1 cellular context compared by ENCODE assay signal in the genomic region with DNA sequence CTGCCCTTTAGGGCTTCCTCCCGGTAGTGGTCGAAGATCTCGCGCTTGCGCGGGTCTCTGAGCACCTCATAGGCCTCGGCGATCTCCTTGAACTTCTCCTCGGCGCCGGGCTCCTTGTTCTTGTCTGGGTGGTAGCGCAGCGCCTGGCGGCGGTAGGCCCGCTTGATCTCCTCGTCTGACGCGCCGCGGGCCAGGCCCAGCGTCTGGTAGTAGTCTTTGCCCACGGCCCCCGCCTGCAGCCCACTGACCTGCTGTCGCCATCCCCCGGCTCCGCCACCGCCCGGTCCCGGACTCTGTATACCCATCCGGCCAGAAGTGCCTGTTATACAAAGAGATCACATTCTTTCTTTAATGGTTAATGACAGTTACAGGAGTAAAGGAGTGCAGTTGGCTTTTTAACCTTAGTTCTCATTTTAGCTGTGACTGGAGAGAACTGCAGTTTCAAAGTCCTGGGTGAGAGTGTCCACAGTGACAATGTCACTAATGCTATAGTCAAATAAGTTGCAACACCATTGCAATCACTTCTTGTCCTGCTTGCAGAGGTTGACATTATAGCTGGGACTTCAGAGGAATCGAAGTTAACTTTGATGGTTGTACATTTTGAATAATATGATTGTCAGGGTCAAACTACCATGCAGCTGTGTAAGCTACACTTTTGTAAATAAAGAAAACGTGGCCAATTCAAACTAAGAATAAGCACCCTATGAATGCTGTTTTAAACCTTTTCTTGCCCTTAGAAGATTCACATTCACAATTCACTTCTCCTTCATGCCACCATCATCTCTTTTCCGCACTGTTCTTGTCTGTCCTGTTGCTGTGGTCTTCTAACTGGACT.
TF ChIP-seq lines count a peak whose summit lies in the region.

No MANE protein-coding gene starts in this region.

TF ChIP-seq in HepG2, 621 proteins besides CTCF, POLR2A, EP300 and RAD21 (continued from another document and continues in another):
- peak; percentile 78; the same call in 1 of the 2 replicates for TF ChIP-seq ZNF644 (CRISPR knock-in tag; IDR thresholded peaks at IDR 0.05; ENCODE audit: low read depth)
- no peak for TF ChIP-seq ZSCAN12 (CRISPR knock-in tag; IDR thresholded peaks at IDR 0.05)
- TF ChIP-seq, protein P1, sequence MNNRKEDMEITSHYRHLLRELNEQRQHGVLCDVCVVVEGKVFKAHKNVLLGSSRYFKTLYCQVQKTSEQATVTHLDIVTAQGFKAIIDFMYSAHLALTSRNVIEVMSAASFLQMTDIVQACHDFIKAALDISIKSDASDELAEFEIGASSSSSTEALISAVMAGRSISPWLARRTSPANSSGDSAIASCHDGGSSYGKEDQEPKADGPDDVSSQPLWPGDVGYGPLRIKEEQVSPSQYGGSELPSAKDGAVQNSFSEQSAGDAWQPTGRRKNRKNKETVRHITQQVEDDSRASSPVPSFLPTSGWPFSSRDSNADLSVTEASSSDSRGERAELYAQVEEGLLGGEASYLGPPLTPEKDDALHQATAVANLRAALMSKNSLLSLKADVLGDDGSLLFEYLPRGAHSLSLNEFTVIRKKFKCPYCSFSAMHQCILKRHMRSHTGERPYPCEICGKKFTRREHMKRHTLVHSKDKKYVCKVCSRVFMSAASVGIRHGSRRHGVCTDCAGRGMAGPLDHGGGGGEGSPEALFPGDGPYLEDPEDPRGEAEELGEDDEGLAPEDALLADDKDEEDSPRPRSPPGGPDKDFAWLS (CRISPR knock-in tag; IDR thresholded peaks at IDR 0.05; ENCODE audit: borderline replicate concordance), result no peak
- no peak for TF ChIP-seq ZNF296 (CRISPR knock-in tag; conservative IDR thresholded peaks at IDR 0.05)
- peak; percentile 54; the same call in 1 of the 2 replicates for TF ChIP-seq ZNF430 (CRISPR knock-in tag; IDR thresholded peaks at IDR 0.05)
- TF ChIP-seq, protein P2, sequence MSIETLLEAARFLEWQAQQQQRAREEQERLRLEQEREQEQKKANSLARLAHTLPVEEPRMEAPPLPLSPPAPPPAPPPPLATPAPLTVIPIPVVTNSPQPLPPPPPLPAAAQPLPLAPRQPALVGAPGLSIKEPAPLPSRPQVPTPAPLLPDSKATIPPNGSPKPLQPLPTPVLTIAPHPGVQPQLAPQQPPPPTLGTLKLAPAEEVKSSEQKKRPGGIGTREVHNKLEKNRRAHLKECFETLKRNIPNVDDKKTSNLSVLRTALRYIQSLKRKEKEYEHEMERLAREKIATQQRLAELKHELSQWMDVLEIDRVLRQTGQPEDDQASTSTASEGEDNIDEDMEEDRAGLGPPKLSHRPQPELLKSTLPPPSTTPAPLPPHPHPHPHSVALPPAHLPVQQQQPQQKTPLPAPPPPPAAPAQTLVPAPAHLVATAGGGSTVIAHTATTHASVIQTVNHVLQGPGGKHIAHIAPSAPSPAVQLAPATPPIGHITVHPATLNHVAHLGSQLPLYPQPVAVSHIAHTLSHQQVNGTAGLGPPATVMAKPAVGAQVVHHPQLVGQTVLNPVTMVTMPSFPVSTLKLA (IDR thresholded peaks at IDR 0.05), result peak; percentile 73
- TF ChIP-seq CCDC6 (CRISPR knock-in tag; IDR thresholded peaks at IDR 0.05), result no peak
- TF ChIP-seq, protein P3, sequence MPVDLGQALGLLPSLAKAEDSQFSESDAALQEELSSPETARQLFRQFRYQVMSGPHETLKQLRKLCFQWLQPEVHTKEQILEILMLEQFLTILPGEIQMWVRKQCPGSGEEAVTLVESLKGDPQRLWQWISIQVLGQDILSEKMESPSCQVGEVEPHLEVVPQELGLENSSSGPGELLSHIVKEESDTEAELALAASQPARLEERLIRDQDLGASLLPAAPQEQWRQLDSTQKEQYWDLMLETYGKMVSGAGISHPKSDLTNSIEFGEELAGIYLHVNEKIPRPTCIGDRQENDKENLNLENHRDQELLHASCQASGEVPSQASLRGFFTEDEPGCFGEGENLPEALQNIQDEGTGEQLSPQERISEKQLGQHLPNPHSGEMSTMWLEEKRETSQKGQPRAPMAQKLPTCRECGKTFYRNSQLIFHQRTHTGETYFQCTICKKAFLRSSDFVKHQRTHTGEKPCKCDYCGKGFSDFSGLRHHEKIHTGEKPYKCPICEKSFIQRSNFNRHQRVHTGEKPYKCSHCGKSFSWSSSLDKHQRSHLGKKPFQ (CRISPR knock-in tag; IDR thresholded peaks at IDR 0.05; ENCODE audit: insufficient replicate concordance), result no peak
- TF ChIP-seq SYNCRIP (IDR thresholded peaks at IDR 0.05; ENCODE audit: insufficient read depth, low read depth, low read length), result no peak
- TF ChIP-seq RARA (CRISPR knock-in tag; IDR thresholded peaks at IDR 0.05), result peak; percentile 93
- TF ChIP-seq, protein P4, sequence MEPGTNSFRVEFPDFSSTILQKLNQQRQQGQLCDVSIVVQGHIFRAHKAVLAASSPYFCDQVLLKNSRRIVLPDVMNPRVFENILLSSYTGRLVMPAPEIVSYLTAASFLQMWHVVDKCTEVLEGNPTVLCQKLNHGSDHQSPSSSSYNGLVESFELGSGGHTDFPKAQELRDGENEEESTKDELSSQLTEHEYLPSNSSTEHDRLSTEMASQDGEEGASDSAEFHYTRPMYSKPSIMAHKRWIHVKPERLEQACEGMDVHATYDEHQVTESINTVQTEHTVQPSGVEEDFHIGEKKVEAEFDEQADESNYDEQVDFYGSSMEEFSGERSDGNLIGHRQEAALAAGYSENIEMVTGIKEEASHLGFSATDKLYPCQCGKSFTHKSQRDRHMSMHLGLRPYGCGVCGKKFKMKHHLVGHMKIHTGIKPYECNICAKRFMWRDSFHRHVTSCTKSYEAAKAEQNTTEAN (CRISPR knock-in tag; conservative IDR thresholded peaks at IDR 0.05), result peak; percentile 87
- peak; percentile 82 for TF ChIP-seq IRF2 (CRISPR knock-in tag; IDR thresholded peaks at IDR 0.05)
- TF ChIP-seq FOXJ3 (CRISPR knock-in tag; IDR thresholded peaks at IDR 0.05; ENCODE audit: borderline replicate concordance), result peak; percentile 81; the same call in 1 of the 2 replicates
- TF ChIP-seq KLF16 (CRISPR knock-in tag; IDR thresholded peaks at IDR 0.05), result no peak
- TF ChIP-seq ZNF333 (CRISPR knock-in tag; IDR thresholded peaks at IDR 0.05; ENCODE audit: borderline replicate concordance), result no peak
- no peak for TF ChIP-seq NFE2L2 (IDR thresholded peaks at IDR 0.05; ENCODE audit: low read length)
- TF ChIP-seq, protein P5, sequence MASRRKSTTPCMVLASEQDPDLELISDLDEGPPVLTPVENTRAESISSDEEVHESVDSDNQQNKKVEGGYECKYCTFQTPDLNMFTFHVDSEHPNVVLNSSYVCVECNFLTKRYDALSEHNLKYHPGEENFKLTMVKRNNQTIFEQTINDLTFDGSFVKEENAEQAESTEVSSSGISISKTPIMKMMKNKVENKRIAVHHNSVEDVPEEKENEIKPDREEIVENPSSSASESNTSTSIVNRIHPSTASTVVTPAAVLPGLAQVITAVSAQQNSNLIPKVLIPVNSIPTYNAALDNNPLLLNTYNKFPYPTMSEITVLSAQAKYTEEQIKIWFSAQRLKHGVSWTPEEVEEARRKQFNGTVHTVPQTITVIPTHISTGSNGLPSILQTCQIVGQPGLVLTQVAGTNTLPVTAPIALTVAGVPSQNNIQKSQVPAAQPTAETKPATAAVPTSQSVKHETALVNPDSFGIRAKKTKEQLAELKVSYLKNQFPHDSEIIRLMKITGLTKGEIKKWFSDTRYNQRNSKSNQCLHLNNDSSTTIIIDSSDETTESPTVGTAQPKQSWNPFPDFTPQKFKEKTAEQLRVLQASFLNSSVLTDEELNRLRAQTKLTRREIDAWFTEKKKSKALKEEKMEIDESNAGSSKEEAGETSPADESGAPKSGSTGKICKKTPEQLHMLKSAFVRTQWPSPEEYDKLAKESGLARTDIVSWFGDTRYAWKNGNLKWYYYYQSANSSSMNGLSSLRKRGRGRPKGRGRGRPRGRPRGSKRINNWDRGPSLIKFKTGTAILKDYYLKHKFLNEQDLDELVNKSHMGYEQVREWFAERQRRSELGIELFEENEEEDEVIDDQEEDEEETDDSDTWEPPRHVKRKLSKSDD (CRISPR knock-in tag; IDR thresholded peaks at IDR 0.05; ENCODE audit: low read depth), result peak; percentile 93
- TF ChIP-seq ZSCAN29 (CRISPR knock-in tag; conservative IDR thresholded peaks at IDR 0.05), result no peak
- no peak for TF ChIP-seq ZEB1 (IDR thresholded peaks at IDR 0.05; ENCODE audit: insufficient replicate concordance, low read depth)
- no peak for TF ChIP-seq ZNF101 (CRISPR knock-in tag; IDR thresholded peaks at IDR 0.05; ENCODE audit: borderline replicate concordance, low read depth)
- no peak for TF ChIP-seq ZNF451 (CRISPR knock-in tag; IDR thresholded peaks at IDR 0.05)
- TF ChIP-seq, protein P6, sequence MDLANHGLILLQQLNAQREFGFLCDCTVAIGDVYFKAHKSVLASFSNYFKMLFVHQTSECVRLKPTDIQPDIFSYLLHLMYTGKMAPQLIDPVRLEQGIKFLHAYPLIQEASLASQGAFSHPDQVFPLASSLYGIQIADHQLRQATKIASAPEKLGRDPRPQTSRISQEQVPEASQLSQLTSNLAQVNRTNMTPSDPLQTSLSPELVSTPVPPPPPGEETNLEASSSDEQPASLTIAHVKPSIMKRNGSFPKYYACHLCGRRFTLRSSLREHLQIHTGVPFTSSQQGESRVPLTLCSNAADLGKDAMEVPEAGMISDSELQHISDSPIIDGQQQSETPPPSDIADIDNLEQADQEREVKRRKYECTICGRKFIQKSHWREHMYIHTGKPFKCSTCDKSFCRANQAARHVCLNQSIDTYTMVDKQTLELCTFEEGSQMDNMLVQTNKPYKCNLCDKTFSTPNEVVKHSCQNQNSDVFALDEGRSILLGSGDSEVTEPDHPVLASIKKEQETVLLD (CRISPR knock-in tag; IDR thresholded peaks at IDR 0.05; ENCODE audit: low read depth), result no peak
- peak; percentile 81 for TF ChIP-seq FOSL2 (CRISPR knock-in tag; IDR thresholded peaks at IDR 0.05)
- TF ChIP-seq GABPA (IDR thresholded peaks at IDR 0.05; ENCODE audit: low read depth, low read length), result no peak
- no peak for TF ChIP-seq GABPA (CRISPR knock-in tag; IDR thresholded peaks at IDR 0.05; ENCODE audit: low read depth)
- TF ChIP-seq SMAD3 (CRISPR knock-in tag; IDR thresholded peaks at IDR 0.05), result peak; percentile 32; the same call in 1 of the 2 replicates
- peak; percentile 57 for TF ChIP-seq ZMYM2 (CRISPR knock-in tag; IDR thresholded peaks at IDR 0.05)
- TF ChIP-seq, protein P7, sequence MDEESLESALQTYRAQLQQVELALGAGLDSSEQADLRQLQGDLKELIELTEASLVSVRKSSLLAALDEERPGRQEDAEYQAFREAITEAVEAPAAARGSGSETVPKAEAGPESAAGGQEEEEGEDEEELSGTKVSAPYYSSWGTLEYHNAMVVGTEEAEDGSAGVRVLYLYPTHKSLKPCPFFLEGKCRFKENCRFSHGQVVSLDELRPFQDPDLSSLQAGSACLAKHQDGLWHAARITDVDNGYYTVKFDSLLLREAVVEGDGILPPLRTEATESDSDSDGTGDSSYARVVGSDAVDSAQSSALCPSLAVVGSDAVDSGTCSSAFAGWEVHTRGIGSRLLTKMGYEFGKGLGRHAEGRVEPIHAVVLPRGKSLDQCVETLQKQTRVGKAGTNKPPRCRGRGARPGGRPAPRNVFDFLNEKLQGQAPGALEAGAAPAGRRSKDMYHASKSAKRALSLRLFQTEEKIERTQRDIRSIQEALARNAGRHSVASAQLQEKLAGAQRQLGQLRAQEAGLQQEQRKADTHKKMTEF (CRISPR knock-in tag; IDR thresholded peaks at IDR 0.05), result peak; percentile 78
- peak; percentile 67 for TF ChIP-seq ZNF652 (CRISPR knock-in tag; IDR thresholded peaks at IDR 0.05; ENCODE audit: borderline replicate concordance, low read depth)
- peak; percentile 85; the same call in 1 of the 2 replicates for TF ChIP-seq MEIS1 (CRISPR knock-in tag; IDR thresholded peaks at IDR 0.05; ENCODE audit: borderline replicate concordance)
- no peak for TF ChIP-seq SP2 (CRISPR knock-in tag; IDR thresholded peaks at IDR 0.05)
- TF ChIP-seq HOXA7 (CRISPR knock-in tag; IDR thresholded peaks at IDR 0.05), result no peak
- TF ChIP-seq TBL1XR1 (IDR thresholded peaks at IDR 0.05; ENCODE audit: borderline replicate concordance, low read length, partially characterized antibody), result peak; percentile 75
- TF ChIP-seq PRMT3 (CRISPR knock-in tag; IDR thresholded peaks at IDR 0.05; ENCODE audit: borderline replicate concordance, low read depth), result no peak
- no peak for TF ChIP-seq ZNF790 (CRISPR knock-in tag; IDR thresholded peaks at IDR 0.05; ENCODE audit: borderline replicate concordance)
- no peak for TF ChIP-seq PAX8 (CRISPR knock-in tag; IDR thresholded peaks at IDR 0.05; ENCODE audit: borderline replicate concordance)
- no peak for TF ChIP-seq ZNF143 (CRISPR knock-in tag; IDR thresholded peaks at IDR 0.05)
- TF ChIP-seq ZKSCAN8 (CRISPR knock-in tag; IDR thresholded peaks at IDR 0.05; ENCODE audit: borderline replicate concordance), result peak; percentile 61; the same call in 1 of the 2 replicates
- TF ChIP-seq AKAP8 (CRISPR knock-in tag; IDR thresholded peaks at IDR 0.05), result 0 out of 2 replicates have a peak, but pooled peaks have one; percentile 53
- TF ChIP-seq, protein P8, sequence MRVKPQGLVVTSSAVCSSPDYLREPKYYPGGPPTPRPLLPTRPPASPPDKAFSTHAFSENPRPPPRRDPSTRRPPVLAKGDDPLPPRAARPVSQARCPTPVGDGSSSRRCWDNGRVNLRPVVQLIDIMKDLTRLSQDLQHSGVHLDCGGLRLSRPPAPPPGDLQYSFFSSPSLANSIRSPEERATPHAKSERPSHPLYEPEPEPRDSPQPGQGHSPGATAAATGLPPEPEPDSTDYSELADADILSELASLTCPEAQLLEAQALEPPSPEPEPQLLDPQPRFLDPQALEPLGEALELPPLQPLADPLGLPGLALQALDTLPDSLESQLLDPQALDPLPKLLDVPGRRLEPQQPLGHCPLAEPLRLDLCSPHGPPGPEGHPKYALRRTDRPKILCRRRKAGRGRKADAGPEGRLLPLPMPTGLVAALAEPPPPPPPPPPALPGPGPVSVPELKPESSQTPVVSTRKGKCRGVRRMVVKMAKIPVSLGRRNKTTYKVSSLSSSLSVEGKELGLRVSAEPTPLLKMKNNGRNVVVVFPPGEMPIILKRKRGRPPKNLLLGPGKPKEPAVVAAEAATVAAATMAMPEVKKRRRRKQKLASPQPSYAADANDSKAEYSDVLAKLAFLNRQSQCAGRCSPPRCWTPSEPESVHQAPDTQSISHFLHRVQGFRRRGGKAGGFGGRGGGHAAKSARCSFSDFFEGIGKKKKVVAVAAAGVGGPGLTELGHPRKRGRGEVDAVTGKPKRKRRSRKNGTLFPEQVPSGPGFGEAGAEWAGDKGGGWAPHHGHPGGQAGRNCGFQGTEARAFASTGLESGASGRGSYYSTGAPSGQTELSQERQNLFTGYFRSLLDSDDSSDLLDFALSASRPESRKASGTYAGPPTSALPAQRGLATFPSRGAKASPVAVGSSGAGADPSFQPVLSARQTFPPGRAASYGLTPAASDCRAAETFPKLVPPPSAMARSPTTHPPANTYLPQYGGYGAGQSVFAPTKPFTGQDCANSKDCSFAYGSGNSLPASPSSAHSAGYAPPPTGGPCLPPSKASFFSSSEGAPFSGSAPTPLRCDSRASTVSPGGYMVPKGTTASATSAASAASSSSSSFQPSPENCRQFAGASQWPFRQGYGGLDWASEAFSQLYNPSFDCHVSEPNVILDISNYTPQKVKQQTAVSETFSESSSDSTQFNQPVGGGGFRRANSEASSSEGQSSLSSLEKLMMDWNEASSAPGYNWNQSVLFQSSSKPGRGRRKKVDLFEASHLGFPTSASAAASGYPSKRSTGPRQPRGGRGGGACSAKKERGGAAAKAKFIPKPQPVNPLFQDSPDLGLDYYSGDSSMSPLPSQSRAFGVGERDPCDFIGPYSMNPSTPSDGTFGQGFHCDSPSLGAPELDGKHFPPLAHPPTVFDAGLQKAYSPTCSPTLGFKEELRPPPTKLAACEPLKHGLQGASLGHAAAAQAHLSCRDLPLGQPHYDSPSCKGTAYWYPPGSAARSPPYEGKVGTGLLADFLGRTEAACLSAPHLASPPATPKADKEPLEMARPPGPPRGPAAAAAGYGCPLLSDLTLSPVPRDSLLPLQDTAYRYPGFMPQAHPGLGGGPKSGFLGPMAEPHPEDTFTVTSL (CRISPR knock-in tag; IDR thresholded peaks at IDR 0.05; ENCODE audit: borderline replicate concordance), result peak; percentile 94
- peak; percentile 30; the same call in 1 of the 2 replicates for TF ChIP-seq ZKSCAN5 (CRISPR knock-in tag; IDR thresholded peaks at IDR 0.05)
- no peak for TF ChIP-seq KAT2B (IDR thresholded peaks at IDR 0.05; ENCODE audit: borderline replicate concordance, low read depth, low read length)
- TF ChIP-seq GABPB1 (CRISPR knock-in tag; IDR thresholded peaks at IDR 0.05), result peak; percentile 43; the same call in 1 of the 2 replicates
